23 cellular contexts compared by ENCODE assay signal in genomic region chr10:91046891-91047290, GRCh38.
DNase-seq lines count a peak whose midpoint lies in the region; ATAC-seq and TF ChIP-seq lines count a peak whose summit lies in the region.
"Had no signal": no experiment of that assay in that cellular context is flagged by ENCODE, and none has a peak within 500 bp of the region (broad histone marks: within the 10 kb centered on the region; RNA-seq: fewer than 3 reads in every experiment).

No MANE protein-coding gene starts in this region.

- no peak overlapping the region for H4K8ac ChIP-seq in neuronal stem cell (ENCODE audit: low read depth, low read length)

- H3K4ac ChIP-seq in neuronal stem cell (ENCODE audit: low read length), result no peak overlapping the region

- no peaks in the 10 kb centered on the region for H3K79me1 ChIP-seq in neuronal stem cell (ENCODE audit: low read depth, low read length)

- peaks cover 0 to 1% of the 10 kb centered on the region in 2 donors for H3K9me3 ChIP-seq in neuronal stem cell (replicated peaks in 1 of 2; ENCODE audit: control insufficient read depth in 2 of 2, insufficient read depth in 1 of 2, low read depth in 1 of 2, low read length in 2 of 2)

- POLR2A ChIA-PET in RWPE1 (lab: Yijun Ruan, JAX; ENCODE audit: low non-redundant PET), result interaction anchor here (0.6 kb wide), 1 partner anchor 12 kb away, joined by 5 read pairs; no protein-coding TSS in a partner anchor

- H2AK5ac ChIP-seq in neuronal stem cell (ENCODE audit: low read depth, low read length), result no peak overlapping the region

- H2BK15ac ChIP-seq in neuronal stem cell (ENCODE audit: low read length), result no peak overlapping the region

- no peak overlapping the region for H2BK12ac ChIP-seq in neuronal stem cell (ENCODE audit: low read length)

- no peak overlapping the region for H3K4me2 ChIP-seq in neuronal stem cell (ENCODE audit: insufficient read depth, low read length, poor library complexity, severe bottlenecking)

- H2BK120ac ChIP-seq in neuronal stem cell (ENCODE audit: low read depth, low read length), result no peak overlapping the region

- H3K27me3 ChIP-seq in neuronal stem cell (ENCODE audit: control insufficient read depth in 3 of 3, insufficient read depth in 3 of 3, low read depth in 1 of 3, low read length in 3 of 3), result no peaks in the 10 kb centered on the region

- no peak for TF ChIP-seq CTCF in RWPE1 (conservative IDR thresholded peaks at IDR 0.05; ENCODE audit: low read depth)

- H3K23ac ChIP-seq in neuronal stem cell (ENCODE audit: low read depth, low read length, poor library complexity), result no peak overlapping the region

- no peak overlapping the region for H3K18ac ChIP-seq in neuronal stem cell (ENCODE audit: low read length)

- H2AFZ ChIP-seq in neuronal stem cell (ENCODE audit: low read length), result peak overlapping the region; percentile 54

- CTCF ChIA-PET in RWPE1 (lab: Yijun Ruan, JAX), result no interaction called here

- no peak for ATAC-seq in GM18858 (IDR thresholded peaks at IDR 0.05; ENCODE audit: unreplicated experiment)
- ATAC-seq: CD8-positive, alpha-beta T cell had no signal

- H2BK5ac ChIP-seq in neuronal stem cell (ENCODE audit: low read length), result no peak overlapping the region

- H3K14ac ChIP-seq in neuronal stem cell (ENCODE audit: low read length), result no peak overlapping the region

- DNase-seq in DMS 273 (lab: John Stamatoyannopoulos, UW; ENCODE audit: unreplicated experiment), result peak; percentile 7
- no peak for DNase-seq in DMS 273 treated with DMSO at 0.1 percent for 48 hours (lab: John Stamatoyannopoulos, UW)
- DNase-seq in iris pigment epithelial cell (ENCODE audit: low read depth), result peak; percentile 3
- no peak for DNase-seq in neuronal stem cell (ENCODE audit: low spot score)
- no peak for DNase-seq in activated CD8-positive, alpha-beta memory T cell treated with anti-CD3 and anti-CD28 coated beads, Interleukin-2, amount 50 U/mL, for 4 hours
- no peak for DNase-seq in stimulated activated CD4-positive, alpha-beta T cell treated with anti-CD3 and anti-CD28 coated beads, Interleukin-12 subunit alpha, Interleukin-12 subunit beta, amount 100 ng/mL, for 4 hours
- no peak for DNase-seq in RWPE1 (ENCODE audit: low spot score)
- DNase-seq: AML-193; C1 segment of cervical spinal cord; CD8-positive, alpha-beta T cell; DMS53; EL; GF-D8; Kasumi-1; NCI-H1694; NCI-H2081; NCI-H2171; NCI-H345; NCI-H524; NCI-H774; NK-92 treated with Interleukin-12 subunit alpha and Interleukin-12 subunit beta, amount 100 ng/mL, for 24 hours had no signal

- no CpG with 5 or more reads among the region's 3 CpGs for WGBS in neuronal stem cell (ENCODE audit: extremely low coverage in 2 of 2, insufficient read length in 2 of 2, insufficient replicate concordance in 1 of 2), 2 donors

- no peak overlapping the region for H4K91ac ChIP-seq in neuronal stem cell (ENCODE audit: low read depth, low read length, poor library complexity)

- H3K9ac ChIP-seq in neuronal stem cell (ENCODE audit: low read depth, low read length, poor library complexity), result no peak overlapping the region

- no peak overlapping the region for H3K27ac ChIP-seq in neuronal stem cell (replicated peaks; ENCODE audit: low read length)
- H3K27ac ChIP-seq in RWPE1, result no peak overlapping the region
- H3K27ac ChIP-seq: 22Rv1 had no signal

- H3K36me3 ChIP-seq in neuronal stem cell (replicated peaks in 1 of 2; ENCODE audit: control insufficient read depth in 2 of 2, insufficient read depth in 2 of 2, low read length in 2 of 2), result no peaks in the 10 kb centered on the region

- H3K4me1 ChIP-seq in neuronal stem cell (ENCODE audit: control insufficient read depth in 2 of 2, insufficient read depth in 1 of 2, low read depth in 1 of 2, low read length in 2 of 2), result peaks cover 16 to 50% of the 10 kb centered on the region in 2 donors

- H3K4me3 ChIP-seq in neuronal stem cell (ENCODE audit: low read length in 2 of 2), result no peak overlapping the region

Comparison
In these comparisons a context has a peak if more than half of its experiments do, and no peak if none do; other contexts are left out.
1. DNase-seq: peak in DMS 273 (single experiment) and iris pigment epithelial cell (single experiment); none in DMS 273 treated with DMSO at 0.1 percent for 48 hours (single experiment), neuronal stem cell (single experiment), activated CD8-positive, alpha-beta memory T cell treated with anti-CD3 and anti-CD28 coated beads, Interleukin-2, amount 50 U/mL, for 4 hours (single experiment), stimulated activated CD4-positive, alpha-beta T cell treated with anti-CD3 and anti-CD28 coated beads, Interleukin-12 subunit alpha, Interleukin-12 subunit beta, amount 100 ng/mL, for 4 hours (single experiment) and RWPE1 (single experiment).